ENCODE assay signal across 1 cellular context in the genomic region with DNA sequence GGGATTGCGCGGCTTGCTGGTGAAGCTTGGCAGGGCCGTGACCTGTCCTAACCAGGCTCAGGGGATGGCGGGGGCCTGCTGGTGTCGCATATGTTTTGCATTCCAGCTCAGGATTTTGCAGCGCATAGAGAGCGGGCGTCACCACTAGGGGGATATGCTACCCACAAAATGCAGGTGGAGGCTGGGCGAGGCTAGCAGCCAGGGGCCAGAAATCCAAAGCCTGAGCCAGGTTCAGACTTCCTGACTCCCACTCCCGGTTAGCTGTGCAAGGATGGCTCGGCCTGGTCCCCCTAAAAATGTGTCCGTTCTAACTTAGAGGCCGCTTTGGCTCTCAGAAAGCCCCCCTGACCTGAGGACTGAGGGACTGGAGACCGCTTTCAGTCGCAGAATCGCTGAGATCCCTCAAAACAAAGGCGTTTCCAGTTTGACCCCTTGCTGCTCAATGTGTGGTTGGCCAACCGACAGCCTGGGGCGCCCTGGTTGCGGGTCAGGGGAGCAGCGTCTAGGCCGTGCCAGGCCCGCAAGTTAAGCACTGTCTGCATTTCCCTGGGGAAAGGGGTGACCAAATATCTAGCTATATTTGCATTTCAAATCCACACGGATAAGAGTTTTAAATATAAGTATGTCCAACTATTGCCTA.
TF ChIP-seq lines count a peak whose summit lies in the region.

No MANE protein-coding gene starts in this region.

TF ChIP-seq in HCT116, 20 proteins besides CTCF, POLR2A, EP300 and RAD21 (continued from another document):
- TF ChIP-seq, protein P1, sequence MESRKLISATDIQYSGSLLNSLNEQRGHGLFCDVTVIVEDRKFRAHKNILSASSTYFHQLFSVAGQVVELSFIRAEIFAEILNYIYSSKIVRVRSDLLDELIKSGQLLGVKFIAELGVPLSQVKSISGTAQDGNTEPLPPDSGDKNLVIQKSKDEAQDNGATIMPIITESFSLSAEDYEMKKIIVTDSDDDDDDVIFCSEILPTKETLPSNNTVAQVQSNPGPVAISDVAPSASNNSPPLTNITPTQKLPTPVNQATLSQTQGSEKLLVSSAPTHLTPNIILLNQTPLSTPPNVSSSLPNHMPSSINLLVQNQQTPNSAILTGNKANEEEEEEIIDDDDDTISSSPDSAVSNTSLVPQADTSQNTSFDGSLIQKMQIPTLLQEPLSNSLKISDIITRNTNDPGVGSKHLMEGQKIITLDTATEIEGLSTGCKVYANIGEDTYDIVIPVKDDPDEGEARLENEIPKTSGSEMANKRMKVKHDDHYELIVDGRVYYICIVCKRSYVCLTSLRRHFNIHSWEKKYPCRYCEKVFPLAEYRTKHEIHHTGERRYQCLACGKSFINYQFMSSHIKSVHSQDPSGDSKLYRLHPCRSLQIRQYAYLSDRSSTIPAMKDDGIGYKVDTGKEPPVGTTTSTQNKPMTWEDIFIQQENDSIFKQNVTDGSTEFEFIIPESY (IDR thresholded peaks at IDR 0.05; ENCODE audit: extremely low read depth, insufficient replicate concordance, low read length), result no peak
- TF ChIP-seq SIN3A (IDR thresholded peaks at IDR 0.05; ENCODE audit: low read depth), result no peak
- no peak for TF ChIP-seq ZNF274 (IDR thresholded peaks at IDR 0.05; ENCODE audit: low read depth, low read length)
- no peak for TF ChIP-seq SRF (IDR thresholded peaks at IDR 0.05; ENCODE audit: low read depth)
- no peak for TF ChIP-seq POLR2AphosphoS5 (IDR thresholded peaks at IDR 0.05; ENCODE audit: low read depth, low read length)
- TF ChIP-seq JUND (IDR thresholded peaks at IDR 0.05), result no peak
